Comparison of ENCODE assay signal across 1 cellular context in the genomic region with DNA sequence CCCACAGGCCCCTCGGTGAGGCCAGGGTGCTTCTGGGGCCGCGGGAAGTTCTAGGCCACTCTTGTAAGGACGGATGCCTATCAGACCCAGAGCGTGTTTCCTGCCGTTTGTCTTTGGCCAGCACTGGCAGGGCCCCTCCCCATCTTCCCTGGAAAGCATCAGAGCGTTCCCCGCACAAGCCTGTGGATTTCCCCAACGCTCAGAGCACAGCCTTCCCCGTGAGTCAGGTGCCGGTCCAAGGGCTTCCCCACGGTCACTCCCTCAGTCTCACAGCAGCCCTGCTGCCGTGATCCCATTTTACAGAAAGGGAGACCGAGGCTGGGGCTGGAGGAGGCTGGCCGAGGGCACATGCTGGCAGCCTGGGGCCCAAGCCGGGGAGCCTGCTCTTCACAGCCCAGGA.
TF ChIP-seq lines count a peak whose summit lies in the region.

No MANE protein-coding gene starts in this region.

TF ChIP-seq in HepG2, 621 proteins besides CTCF, POLR2A, EP300 and RAD21:
- TF ChIP-seq ESRRA (CRISPR knock-in tag; IDR thresholded peaks at IDR 0.05; ENCODE audit: low read depth) (no peak), ZNF629 (CRISPR knock-in tag; conservative IDR thresholded peaks at IDR 0.05) (peak; percentile 77), JUNB (CRISPR knock-in tag; IDR thresholded peaks at IDR 0.05; ENCODE audit: borderline replicate concordance) (no peak), ZNF761 (CRISPR knock-in tag; conservative IDR thresholded peaks at IDR 0.05) (no peak), HMG20B (CRISPR knock-in tag; conservative IDR thresholded peaks at IDR 0.05) (no peak), SRSF9 (IDR thresholded peaks at IDR 0.05; ENCODE audit: borderline replicate concordance, insufficient read depth, low read depth, low read length, poor library complexity, severe bottlenecking) (no peak), GPN1 (CRISPR knock-in tag; IDR thresholded peaks at IDR 0.05; ENCODE audit: borderline replicate concordance) (no peak), MED13 (CRISPR knock-in tag; IDR thresholded peaks at IDR 0.05) (no peak), ZNF20 (CRISPR knock-in tag; IDR thresholded peaks at IDR 0.05) (no peak), BHLHE40 (IDR thresholded peaks at IDR 0.05; ENCODE audit: low read length) (0 out of 2 replicates have a peak, but pooled peaks have one; percentile 14), ZFP41 (CRISPR knock-in tag; IDR thresholded peaks at IDR 0.05; ENCODE audit: borderline replicate concordance) (no peak), RARA (CRISPR knock-in tag; IDR thresholded peaks at IDR 0.05) (peak; percentile 22), SIX1 (CRISPR knock-in tag; IDR thresholded peaks at IDR 0.05; ENCODE audit: borderline replicate concordance) (no peak), BCL6 (CRISPR knock-in tag; IDR thresholded peaks at IDR 0.05) (peak; percentile 75), ZBTB1 (CRISPR knock-in tag; IDR thresholded peaks at IDR 0.05; ENCODE audit: borderline replicate concordance) (no peak), ATF7-NPFF (CRISPR knock-in tag; IDR thresholded peaks at IDR 0.05; ENCODE audit: low read depth) (no peak), ZC3H4 (CRISPR knock-in tag; IDR thresholded peaks at IDR 0.05; ENCODE audit: borderline replicate concordance) (no peak), SMARCC2 (IDR thresholded peaks at IDR 0.05) (no peak)
- TF ChIP-seq, protein P1, sequence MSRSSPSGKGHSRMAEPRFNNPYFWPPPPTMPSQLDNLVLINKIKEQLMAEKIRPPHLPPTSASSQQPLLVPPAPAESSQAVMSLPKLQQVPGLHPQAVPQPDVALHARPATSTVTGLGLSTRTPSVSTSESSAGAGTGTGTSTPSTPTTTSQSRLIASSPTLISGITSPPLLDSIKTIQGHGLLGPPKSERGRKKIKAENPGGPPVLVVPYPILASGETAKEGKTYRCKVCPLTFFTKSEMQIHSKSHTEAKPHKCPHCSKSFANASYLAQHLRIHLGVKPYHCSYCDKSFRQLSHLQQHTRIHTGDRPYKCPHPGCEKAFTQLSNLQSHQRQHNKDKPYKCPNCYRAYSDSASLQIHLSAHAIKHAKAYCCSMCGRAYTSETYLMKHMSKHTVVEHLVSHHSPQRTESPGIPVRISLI (CRISPR knock-in tag; IDR thresholded peaks at IDR 0.05; ENCODE audit: borderline replicate concordance) = no peak
- TF ChIP-seq, protein P2, sequence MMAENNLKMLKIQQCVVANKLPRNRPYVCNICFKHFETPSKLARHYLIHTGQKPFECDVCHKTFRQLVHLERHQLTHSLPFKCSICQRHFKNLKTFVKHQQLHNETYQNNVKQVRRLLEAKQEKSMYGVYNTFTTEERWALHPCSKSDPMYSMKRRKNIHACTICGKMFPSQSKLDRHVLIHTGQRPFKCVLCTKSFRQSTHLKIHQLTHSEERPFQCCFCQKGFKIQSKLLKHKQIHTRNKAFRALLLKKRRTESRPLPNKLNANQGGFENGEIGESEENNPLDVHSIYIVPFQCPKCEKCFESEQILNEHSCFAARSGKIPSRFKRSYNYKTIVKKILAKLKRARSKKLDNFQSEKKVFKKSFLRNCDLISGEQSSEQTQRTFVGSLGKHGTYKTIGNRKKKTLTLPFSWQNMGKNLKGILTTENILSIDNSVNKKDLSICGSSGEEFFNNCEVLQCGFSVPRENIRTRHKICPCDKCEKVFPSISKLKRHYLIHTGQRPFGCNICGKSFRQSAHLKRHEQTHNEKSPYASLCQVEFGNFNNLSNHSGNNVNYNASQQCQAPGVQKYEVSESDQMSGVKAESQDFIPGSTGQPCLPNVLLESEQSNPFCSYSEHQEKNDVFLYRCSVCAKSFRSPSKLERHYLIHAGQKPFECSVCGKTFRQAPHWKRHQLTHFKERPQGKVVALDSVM (CRISPR knock-in tag; IDR thresholded peaks at IDR 0.05) = 0 out of 2 replicates have a peak, but pooled peaks have one; percentile 52
- TF ChIP-seq, protein P3, sequence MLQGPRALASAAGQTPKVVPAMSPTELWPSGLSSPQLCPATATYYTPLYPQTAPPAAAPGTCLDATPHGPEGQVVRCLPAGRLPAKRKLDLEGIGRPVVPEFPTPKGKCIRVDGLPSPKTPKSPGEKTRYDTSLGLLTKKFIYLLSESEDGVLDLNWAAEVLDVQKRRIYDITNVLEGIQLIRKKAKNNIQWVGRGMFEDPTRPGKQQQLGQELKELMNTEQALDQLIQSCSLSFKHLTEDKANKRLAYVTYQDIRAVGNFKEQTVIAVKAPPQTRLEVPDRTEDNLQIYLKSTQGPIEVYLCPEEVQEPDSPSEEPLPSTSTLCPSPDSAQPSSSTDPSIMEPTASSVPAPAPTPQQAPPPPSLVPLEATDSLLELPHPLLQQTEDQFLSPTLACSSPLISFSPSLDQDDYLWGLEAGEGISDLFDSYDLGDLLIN (CRISPR knock-in tag; IDR thresholded peaks at IDR 0.05; ENCODE audit: borderline replicate concordance) = no peak
- TF ChIP-seq, protein P4, sequence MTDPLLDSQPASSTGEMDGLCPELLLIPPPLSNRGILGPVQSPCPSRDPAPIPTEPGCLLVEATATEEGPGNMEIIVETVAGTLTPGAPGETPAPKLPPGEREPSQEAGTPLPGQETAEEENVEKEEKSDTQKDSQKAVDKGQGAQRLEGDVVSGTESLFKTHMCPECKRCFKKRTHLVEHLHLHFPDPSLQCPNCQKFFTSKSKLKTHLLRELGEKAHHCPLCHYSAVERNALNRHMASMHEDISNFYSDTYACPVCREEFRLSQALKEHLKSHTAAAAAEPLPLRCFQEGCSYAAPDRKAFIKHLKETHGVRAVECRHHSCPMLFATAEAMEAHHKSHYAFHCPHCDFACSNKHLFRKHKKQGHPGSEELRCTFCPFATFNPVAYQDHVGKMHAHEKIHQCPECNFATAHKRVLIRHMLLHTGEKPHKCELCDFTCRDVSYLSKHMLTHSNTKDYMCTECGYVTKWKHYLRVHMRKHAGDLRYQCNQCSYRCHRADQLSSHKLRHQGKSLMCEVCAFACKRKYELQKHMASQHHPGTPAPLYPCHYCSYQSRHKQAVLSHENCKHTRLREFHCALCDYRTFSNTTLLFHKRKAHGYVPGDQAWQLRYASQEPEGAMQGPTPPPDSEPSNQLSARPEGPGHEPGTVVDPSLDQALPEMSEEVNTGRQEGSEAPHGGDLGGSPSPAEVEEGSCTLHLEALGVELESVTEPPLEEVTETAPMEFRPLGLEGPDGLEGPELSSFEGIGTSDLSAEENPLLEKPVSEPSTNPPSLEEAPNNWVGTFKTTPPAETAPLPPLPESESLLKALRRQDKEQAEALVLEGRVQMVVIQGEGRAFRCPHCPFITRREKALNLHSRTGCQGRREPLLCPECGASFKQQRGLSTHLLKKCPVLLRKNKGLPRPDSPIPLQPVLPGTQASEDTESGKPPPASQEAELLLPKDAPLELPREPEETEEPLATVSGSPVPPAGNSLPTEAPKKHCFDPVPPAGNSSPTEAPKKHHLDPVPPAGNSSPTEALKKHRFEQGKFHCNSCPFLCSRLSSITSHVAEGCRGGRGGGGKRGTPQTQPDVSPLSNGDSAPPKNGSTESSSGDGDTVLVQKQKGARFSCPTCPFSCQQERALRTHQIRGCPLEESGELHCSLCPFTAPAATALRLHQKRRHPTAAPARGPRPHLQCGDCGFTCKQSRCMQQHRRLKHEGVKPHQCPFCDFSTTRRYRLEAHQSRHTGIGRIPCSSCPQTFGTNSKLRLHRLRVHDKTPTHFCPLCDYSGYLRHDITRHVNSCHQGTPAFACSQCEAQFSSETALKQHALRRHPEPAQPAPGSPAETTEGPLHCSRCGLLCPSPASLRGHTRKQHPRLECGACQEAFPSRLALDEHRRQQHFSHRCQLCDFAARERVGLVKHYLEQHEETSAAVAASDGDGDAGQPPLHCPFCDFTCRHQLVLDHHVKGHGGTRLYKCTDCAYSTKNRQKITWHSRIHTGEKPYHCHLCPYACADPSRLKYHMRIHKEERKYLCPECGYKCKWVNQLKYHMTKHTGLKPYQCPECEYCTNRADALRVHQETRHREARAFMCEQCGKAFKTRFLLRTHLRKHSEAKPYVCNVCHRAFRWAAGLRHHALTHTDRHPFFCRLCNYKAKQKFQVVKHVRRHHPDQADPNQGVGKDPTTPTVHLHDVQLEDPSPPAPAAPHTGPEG (CRISPR knock-in tag; IDR thresholded peaks at IDR 0.05) = no peak
TF ChIP-seq in HepG2: peak in this region for 5.
